In the genomic region with DNA sequence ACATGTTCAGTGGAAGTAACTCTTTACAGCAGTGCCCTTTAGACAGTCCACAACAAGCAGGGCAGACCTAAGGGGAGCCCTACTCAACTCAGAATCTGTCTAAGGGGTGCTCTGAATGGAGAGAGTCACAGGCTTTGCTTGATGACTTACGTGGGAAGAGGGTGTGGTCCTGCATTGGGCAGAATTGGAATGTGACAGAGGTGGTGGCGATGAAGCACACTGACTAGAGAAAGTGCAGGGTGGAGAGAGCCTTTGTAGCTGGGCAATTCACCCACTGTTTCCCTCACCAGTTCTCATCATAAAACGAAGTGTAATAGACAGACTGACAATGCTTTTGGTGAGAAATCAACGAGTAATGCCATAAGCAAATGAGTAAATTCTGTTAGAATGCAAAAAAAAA, we compare ENCODE assay signal across 1 cellular context.
TF ChIP-seq lines count a peak whose summit lies in the region.

No MANE protein-coding gene starts in this region.

TF ChIP-seq in IMR-90, 13 proteins besides CTCF, POLR2A, EP300 and RAD21:
- TF ChIP-seq BHLHE40 (IDR thresholded peaks at IDR 0.05; ENCODE audit: low read depth, low read length): no peak
- TF ChIP-seq MXI1 (IDR thresholded peaks at IDR 0.05; ENCODE audit: borderline replicate concordance, low read depth, low read length): no peak
- TF ChIP-seq CHD1 (IDR thresholded peaks at IDR 0.05; ENCODE audit: low read depth, low read length): no peak
- TF ChIP-seq FOS (IDR thresholded peaks at IDR 0.05; ENCODE audit: low read depth, low read length): no peak
- TF ChIP-seq, protein P1, sequence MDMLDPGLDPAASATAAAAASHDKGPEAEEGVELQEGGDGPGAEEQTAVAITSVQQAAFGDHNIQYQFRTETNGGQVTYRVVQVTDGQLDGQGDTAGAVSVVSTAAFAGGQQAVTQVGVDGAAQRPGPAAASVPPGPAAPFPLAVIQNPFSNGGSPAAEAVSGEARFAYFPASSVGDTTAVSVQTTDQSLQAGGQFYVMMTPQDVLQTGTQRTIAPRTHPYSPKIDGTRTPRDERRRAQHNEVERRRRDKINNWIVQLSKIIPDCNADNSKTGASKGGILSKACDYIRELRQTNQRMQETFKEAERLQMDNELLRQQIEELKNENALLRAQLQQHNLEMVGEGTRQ (IDR thresholded peaks at IDR 0.05; ENCODE audit: low read depth, low read length): no peak
- no peak for TF ChIP-seq RFX5 (IDR thresholded peaks at IDR 0.05; ENCODE audit: low read depth, low read length)
- no peak for TF ChIP-seq SMC3 (IDR thresholded peaks at IDR 0.05; ENCODE audit: low read depth, low read length)
